In genomic region chr1:114152211-114153050, GRCh38 we compare ENCODE assay signal across 8 cellular contexts.
DNase-seq lines count a peak whose midpoint lies in the region; ATAC-seq and TF ChIP-seq lines count a peak whose summit lies in the region.

No MANE protein-coding gene starts in this region.

- H3K27me3 ChIP-seq in HL-60 (ENCODE audit: insufficient read depth, poor library complexity, severe bottlenecking): peaks cover 51% of the 10 kb centered on the region
- peaks cover 57% of the 10 kb centered on the region for H3K27me3 ChIP-seq in iPS-20b (ENCODE audit: insufficient read depth, low read length)

- peak; percentile 82 for DNase-seq in AG08396 (ENCODE audit: low spot score)
- DNase-seq in HL-60 (ENCODE audit: low read depth in 1 of 2, low spot score in 1 of 2): peak in 1 of 2 experiments; percentile 25
- peak; percentile 75 for DNase-seq in astrocyte of the hippocampus (ENCODE audit: low read depth, low spot score)
- peak; percentile 25 for DNase-seq in stimulated activated naive CD8-positive, alpha-beta T cell treated with anti-CD3 and anti-CD28 coated beads, Interleukin-15, Interleukin-2, amounts not matched to agents 100 U/mL and 50 U/mL, for 24 hours
- no peak for DNase-seq in COLO829 (ENCODE audit: low spot score)

- no peak overlapping the region for H3K27ac ChIP-seq in HL-60 (replicated peaks)
- H3K27ac ChIP-seq in iPS-20b (ENCODE audit: low read length): no peak overlapping the region

- H3K9me3 ChIP-seq in iPS-20b (ENCODE audit: insufficient read depth, low read depth, low read length): no peaks in the 10 kb centered on the region

- H3K9ac ChIP-seq in iPS-20b (ENCODE audit: low read depth, low read length): peak overlapping the region; percentile 85

- peaks cover 31% of the 10 kb centered on the region for H3K36me3 ChIP-seq in iPS-20b (ENCODE audit: insufficient read depth, low read depth, low read length)

- no peak for ATAC-seq in stimulated activated naive CD8-positive, alpha-beta T cell treated with anti-CD3 and anti-CD28 coated beads, Interleukin-15, Interleukin-2, amounts not matched to agents 100 U/mL and 50 U/mL, for 24 hours
- ATAC-seq in GM18867 (IDR thresholded peaks at IDR 0.05; ENCODE audit: unreplicated experiment): no peak
- ATAC-seq in GM21825 (IDR thresholded peaks at IDR 0.05; ENCODE audit: unreplicated experiment): no peak

- H3K4me3 ChIP-seq in HL-60 (replicated peaks; ENCODE audit: insufficient read depth, low read length) (peak overlapping the region; percentile 15; the same call in 1 of the 2 replicates), iPS-20b (ENCODE audit: low read length) (peak overlapping the region; percentile 83)

- peaks cover 47% of the 10 kb centered on the region for H3K4me1 ChIP-seq in iPS-20b (ENCODE audit: insufficient read depth, low read length)

- TF ChIP-seq CTCF in HL-60 (IDR thresholded peaks at IDR 0.05; ENCODE audit: insufficient read depth, low read length): no peak
